Comparison of ENCODE assay signal across 31 cellular contexts in the genomic region with DNA sequence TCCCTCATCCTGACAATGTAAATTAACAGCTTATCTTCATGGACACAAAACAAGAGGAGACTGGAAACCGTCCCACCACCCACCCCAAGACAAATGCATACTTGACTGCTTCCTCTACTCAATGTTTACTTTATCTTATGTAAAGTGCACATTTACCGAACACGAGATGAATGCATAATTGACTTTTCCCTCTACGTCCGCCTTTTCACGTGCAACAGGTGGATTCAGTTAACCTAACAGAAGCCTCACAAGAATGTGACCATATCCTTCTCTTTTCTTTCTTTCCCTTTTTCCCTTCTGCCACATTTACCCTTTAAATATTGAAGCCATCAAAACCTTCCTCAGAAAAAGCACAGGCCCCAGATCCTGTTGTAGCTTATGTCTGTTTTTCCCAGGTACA.
"Had no signal": no experiment of that assay in that cellular context is flagged by ENCODE, and none has a peak within 500 bp of the region (broad histone marks: within the 10 kb centered on the region; RNA-seq: fewer than 3 reads in every experiment).

No MANE protein-coding gene starts in this region.

- H3K79me2 ChIP-seq: parathyroid adenoma had no signal

- H3K36me3 ChIP-seq: colonic mucosa, esophagus squamous epithelium, heart right ventricle, prostate gland, sigmoid colon, tibial artery, upper lobe of left lung, uterus had no signal

- H3K4me3 Mint-ChIP-seq: dendritic cell treated with granulocyte-macrophage colony-stimulating factor and Interleukin-4, amounts not matched to agents 40 ng/mL and 50 ng/mL, for 4 days; endodermal cell; immature natural killer cell; memory B cell; natural killer cell; stimulated activated memory B cell treated with anti-CD40 and anti-IgM and Interleukin-4, amounts not matched to agents 10 μg/mL and 1 μg/mL and 100 μg/mL, for 72 hours had no signal

- H3K9me3 ChIP-seq: colonic mucosa, esophagus squamous epithelium, heart right ventricle, prostate gland, sigmoid colon, testis, tibial artery, upper lobe of left lung, uterus had no signal

- H3K27me3 ChIP-seq: colonic mucosa, esophagus squamous epithelium, sigmoid colon, testis, tibial artery, upper lobe of left lung, uterus had no signal

- H3K9ac ChIP-seq: parathyroid adenoma had no signal

- H2AFZ ChIP-seq: parathyroid adenoma had no signal

- H3K27me3 Mint-ChIP-seq: dendritic cell treated with granulocyte-macrophage colony-stimulating factor and Interleukin-4, amounts not matched to agents 40 ng/mL and 50 ng/mL, for 4 days; memory B cell; stimulated activated memory B cell treated with anti-CD40 and anti-IgM and Interleukin-4, amounts not matched to agents 10 μg/mL and 1 μg/mL and 100 μg/mL, for 72 hours had no signal

- H3K36me3 Mint-ChIP-seq: immature natural killer cell; memory B cell; natural killer cell; stimulated activated memory B cell treated with anti-CD40 and anti-IgM and Interleukin-4, amounts not matched to agents 10 μg/mL and 1 μg/mL and 100 μg/mL, for 72 hours had no signal

- ATAC-seq: heart right ventricle; left colon; left ventricle myocardium superior; natural killer cell; right cardiac atrium; stimulated activated memory B cell treated with anti-CD40 and anti-IgM and Interleukin-4, amounts not matched to agents 10 μg/mL and 1 μg/mL and 100 μg/mL, for 72 hours; stimulated activated naive CD8-positive, alpha-beta T cell treated with anti-CD3 and anti-CD28 coated beads, Interleukin-15, Interleukin-2, amounts not matched to agents 100 U/mL and 50 U/mL, for 24 hours had no signal

- H3K4me1 ChIP-seq: colonic mucosa, esophagus squamous epithelium, heart right ventricle, parathyroid adenoma, prostate gland, sigmoid colon, testis, tibial artery, upper lobe of left lung, uterus had no signal

- H3K4me3 ChIP-seq: colonic mucosa, esophagus squamous epithelium, heart right ventricle, lung, prostate gland, sigmoid colon, testis, tibial artery, upper lobe of left lung, uterus had no signal

- H3K9me3 Mint-ChIP-seq: dendritic cell treated with granulocyte-macrophage colony-stimulating factor and Interleukin-4, amounts not matched to agents 40 ng/mL and 50 ng/mL, for 4 days; immature natural killer cell; natural killer cell had no signal

- DNase-seq: colonic mucosa; effector CD8-positive, alpha-beta T cell; endodermal cell; esophagus squamous epithelium; foreskin melanocyte; glutamatergic neuron; heart right ventricle; hippocampal formation; immature natural killer cell; islet precursor cell; kidney glomerular epithelial cell; left colon; left ventricle myocardium superior; natural killer cell; right cardiac atrium; sigmoid colon; stimulated activated CD4-positive, alpha-beta T cell treated with anti-CD3 and anti-CD28 coated beads, Interleukin-2, amount 100 ng/mL, for 24 hours; stimulated activated CD4-positive, alpha-beta T cell treated with anti-CD3 and anti-CD28 coated beads, Interleukin-4, amount 100 ng/mL, for 24 hours; stimulated activated naive CD8-positive, alpha-beta T cell treated with anti-CD3 and anti-CD28 coated beads, Interleukin-15, Interleukin-2, amounts not matched to agents 100 U/mL and 50 U/mL, for 24 hours; substantia nigra; testis; tibial artery; upper lobe of left lung; uterus had no signal

- H3K27ac ChIP-seq: colonic mucosa, epithelial cell of prostate, esophagus squamous epithelium, heart right ventricle, parathyroid adenoma, prostate gland, sigmoid colon, testis, tibial artery, upper lobe of left lung, uterus had no signal

- H3K27ac Mint-ChIP-seq: dendritic cell treated with granulocyte-macrophage colony-stimulating factor and Interleukin-4, amounts not matched to agents 40 ng/mL and 50 ng/mL, for 4 days; endodermal cell; immature natural killer cell; memory B cell; natural killer cell; stimulated activated memory B cell treated with anti-CD40 and anti-IgM and Interleukin-4, amounts not matched to agents 10 μg/mL and 1 μg/mL and 100 μg/mL, for 72 hours had no signal

- H3K4me1 Mint-ChIP-seq: endodermal cell; immature natural killer cell; memory B cell; natural killer cell; stimulated activated memory B cell treated with anti-CD40 and anti-IgM and Interleukin-4, amounts not matched to agents 10 μg/mL and 1 μg/mL and 100 μg/mL, for 72 hours had no signal
